In the genomic region with DNA sequence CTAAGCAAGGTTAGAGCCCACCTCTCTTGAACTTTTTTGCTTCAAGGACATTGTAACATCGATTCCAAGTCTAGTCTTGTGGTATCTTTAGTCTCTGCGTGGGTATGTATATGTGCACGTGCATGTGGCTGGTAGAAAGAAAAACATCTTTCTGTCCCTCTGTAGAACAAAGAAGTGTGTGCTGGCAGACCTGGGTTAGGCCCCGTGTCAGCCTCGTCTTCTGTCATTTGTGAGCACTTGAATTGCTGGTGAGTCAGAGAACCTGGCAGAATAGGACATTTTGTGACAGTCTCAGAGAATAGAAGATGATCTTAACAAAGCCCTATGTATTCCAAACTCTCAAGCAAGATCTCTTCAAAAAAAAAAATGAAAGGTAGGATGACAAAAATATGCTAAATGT, we compare ENCODE assay signal across 8 cellular contexts.
"Had no signal": no experiment of that assay in that cellular context is flagged by ENCODE, and none has a peak within 500 bp of the region (broad histone marks: within the 10 kb centered on the region; RNA-seq: fewer than 3 reads in every experiment).

No MANE protein-coding gene starts in this region.

- H3K4me3 Mint-ChIP-seq: H9 had no signal

- DNase-seq: GM23248, H9, HCEC 1CT, IMR-90, KG1 had no signal

- H2AFZ ChIP-seq: GM23248 had no signal

- H3K27ac ChIP-seq: GM23248, HL-60 had no signal

- H3K9ac ChIP-seq: GM23248 had no signal

- H3K4me3 ChIP-seq: GM23248, K562 had no signal

- ATAC-seq: K562 had no signal

- H3K27ac Mint-ChIP-seq: H9 had no signal

- H3K9me3 Mint-ChIP-seq: H9 had no signal

- FAIRE-seq: H54, K562 had no signal
